In the genomic region with DNA sequence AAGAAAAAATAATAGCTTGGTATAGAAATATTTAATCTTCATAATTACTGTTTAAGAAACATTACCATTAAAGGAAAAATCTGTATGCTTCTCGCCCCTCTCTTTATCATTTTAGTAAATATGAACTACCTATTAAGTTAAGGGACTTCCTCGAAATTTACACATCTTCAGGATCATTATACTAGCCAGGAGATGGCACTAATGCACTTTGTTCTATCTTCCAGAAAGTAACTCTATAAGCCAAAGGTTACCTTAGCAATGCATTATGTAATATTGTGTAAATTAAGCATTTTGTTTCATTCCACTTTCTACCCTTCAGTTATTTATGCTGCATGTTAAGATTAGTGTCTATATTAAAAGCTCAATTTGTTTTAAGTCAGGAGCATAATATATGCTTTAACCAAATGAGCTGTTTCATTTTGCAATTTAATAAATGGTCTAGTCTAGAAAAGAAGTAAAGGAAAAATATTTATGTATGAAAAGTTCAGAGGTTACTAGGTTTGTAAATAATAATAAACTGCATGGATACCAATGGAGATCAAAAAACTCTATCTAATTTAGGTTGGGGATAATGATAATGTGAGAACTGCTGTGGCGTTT, we compare ENCODE assay signal across 8 cellular contexts.
A peak's percentile ranks its signal among the peaks of the same experiment; 100 is the strongest.
DNase-seq lines count a peak whose midpoint lies in the region; ATAC-seq and TF ChIP-seq lines count a peak whose summit lies in the region.

No MANE protein-coding gene starts in this region.

- DNase-seq in DMS114 treated with DMSO at 0.1 percent for 48 hours (lab: John Stamatoyannopoulos, UW; ENCODE audit: unreplicated experiment) (peak; percentile 25), OCI-LY7 (ENCODE audit: low spot score) (peak; percentile 29), foreskin keratinocyte (peak in 1 of 2 donors; percentile 30), germinal center (ENCODE audit: low spot score) (no peak)
- DNase-seq in activated CD4-positive, alpha-beta memory T cell treated with anti-CD3 and anti-CD28 coated beads for 36 hours: no peak
- DNase-seq in stimulated activated CD4-positive, alpha-beta T cell treated with anti-CD3 and anti-CD28 coated beads, Interleukin-2, amount 100 ng/mL, for 48 hours: no peak

- no peak overlapping the region for H3K4me3 ChIP-seq in OCI-LY7 (ENCODE audit: low read depth, low read length, poor library complexity, severe bottlenecking)

- TF ChIP-seq CTCF in OCI-LY7 (conservative IDR thresholded peaks at IDR 0.05; ENCODE audit: low read length) (peak; percentile 68), foreskin keratinocyte (conservative IDR thresholded peaks at IDR 0.05) (peak; percentile 61)

- no peaks in the 10 kb centered on the region for H3K27me3 ChIP-seq in foreskin keratinocyte

- H3K27ac ChIP-seq in OCI-LY7 (ENCODE audit: low read depth, low read length, poor library complexity, severe bottlenecking) (no peak overlapping the region), foreskin keratinocyte (no peak overlapping the region)

- no peak overlapping the region for H2AFZ ChIP-seq in OCI-LY7 (ENCODE audit: low read length)

- no peaks in the 10 kb centered on the region for H3K27me3 Mint-ChIP-seq in activated CD4-positive, alpha-beta memory T cell treated with anti-CD3 and anti-CD28 coated beads for 36 hours

- no peak overlapping the region for H3K27ac Mint-ChIP-seq in activated CD4-positive, alpha-beta memory T cell treated with anti-CD3 and anti-CD28 coated beads for 36 hours

- no TSS peak for BruUV-seq in OCI-LY7 (replicated peaks; lab: Mats Ljungman, UMichigan)

- no peaks in the 10 kb centered on the region for H3K4me1 Mint-ChIP-seq in activated CD4-positive, alpha-beta memory T cell treated with anti-CD3 and anti-CD28 coated beads for 36 hours (ENCODE audit: low read depth)

- no peaks in the 10 kb centered on the region for H4K20me1 ChIP-seq in OCI-LY7 (ENCODE audit: insufficient read depth, low read length)

- H3K4me2 ChIP-seq in OCI-LY7 (ENCODE audit: low read length): no peak overlapping the region

- H3K9me3 ChIP-seq in OCI-LY7 (ENCODE audit: low read length): no peaks in the 10 kb centered on the region

- POLR2A ChIA-PET in OCI-LY7 (lab: Charles Lee): interaction anchor here (0.6 to 1.4 kb wide), 3 partner anchors 26 to 542 kb away, joined by 3 read pairs; no protein-coding TSS in a partner anchor
- POLR2A ChIA-PET in activated CD4-positive, alpha-beta memory T cell treated with anti-CD3 and anti-CD28 coated beads for 36 hours (lab: Charles Lee): no interaction called here

- H3K4me3 Mint-ChIP-seq in activated CD4-positive, alpha-beta memory T cell treated with anti-CD3 and anti-CD28 coated beads for 36 hours: no peak overlapping the region

- peaks cover 11% of the 10 kb centered on the region for H3K4me1 ChIP-seq in OCI-LY7 (ENCODE audit: insufficient read depth, low read length, poor library complexity, severe bottlenecking)
- H3K4me1 ChIP-seq in foreskin keratinocyte: no peaks in the 10 kb centered on the region

- no peaks in the 10 kb centered on the region for H3K79me2 ChIP-seq in OCI-LY7 (ENCODE audit: insufficient read depth, low read depth, low read length)

- no peaks in the 10 kb centered on the region for H3K36me3 ChIP-seq in OCI-LY7 (ENCODE audit: insufficient read depth, low read length)

- intact Hi-C loops in OCI-LY7 (cut with micrococcal nuclease; ENCODE audit: unreplicated experiment): loop anchor here (5.0 to 10.0 kb wide), 2 partner anchors 239 to 822 kb away; no protein-coding TSS in a partner anchor
- intact Hi-C loops in activated CD4-positive, alpha-beta memory T cell treated with anti-CD3 and anti-CD28 coated beads for 36 hours (cut with micrococcal nuclease): loop anchor here (5.0 kb wide), 1 partner anchor 824 kb away; no protein-coding TSS in a partner anchor

- H3K9me2 ChIP-seq in OCI-LY7 (ENCODE audit: insufficient read depth, low read length): no peaks in the 10 kb centered on the region

- ATAC-seq in HG03565 (IDR thresholded peaks at IDR 0.05; ENCODE audit: unreplicated experiment) (peak; percentile 47), foreskin keratinocyte (peak; percentile 57), GM21619 (IDR thresholded peaks at IDR 0.05; ENCODE audit: unreplicated experiment) (no peak)

- CTCF ChIA-PET in OCI-LY7 (lab: Charles Lee; ENCODE audit: unreplicated experiment): no interaction called here
- CTCF ChIA-PET in activated CD4-positive, alpha-beta memory T cell treated with anti-CD3 and anti-CD28 coated beads for 36 hours (lab: Charles Lee): interaction anchor here (0.6 to 0.8 kb wide), 2 partner anchors 79 to 641 kb away, joined by 3 read pairs; no protein-coding TSS in a partner anchor

- H3K9me3 Mint-ChIP-seq in activated CD4-positive, alpha-beta memory T cell treated with anti-CD3 and anti-CD28 coated beads for 36 hours: peaks cover 9% of the 10 kb centered on the region

- no peaks in the 10 kb centered on the region for H3K36me3 Mint-ChIP-seq in activated CD4-positive, alpha-beta memory T cell treated with anti-CD3 and anti-CD28 coated beads for 36 hours

Comparison
In these comparisons a context has a peak if more than half of its experiments do, and no peak if none do; other contexts are left out.
1. DNase-seq: peak in DMS114 treated with DMSO at 0.1 percent for 48 hours (single experiment) and OCI-LY7 (single experiment); none in activated CD4-positive, alpha-beta memory T cell treated with anti-CD3 and anti-CD28 coated beads for 36 hours (single experiment), germinal center (single experiment) and stimulated activated CD4-positive, alpha-beta T cell treated with anti-CD3 and anti-CD28 coated beads, Interleukin-2, amount 100 ng/mL, for 48 hours (0 of 2).